ENCODE assay signal across 28 cellular contexts in the genomic region with DNA sequence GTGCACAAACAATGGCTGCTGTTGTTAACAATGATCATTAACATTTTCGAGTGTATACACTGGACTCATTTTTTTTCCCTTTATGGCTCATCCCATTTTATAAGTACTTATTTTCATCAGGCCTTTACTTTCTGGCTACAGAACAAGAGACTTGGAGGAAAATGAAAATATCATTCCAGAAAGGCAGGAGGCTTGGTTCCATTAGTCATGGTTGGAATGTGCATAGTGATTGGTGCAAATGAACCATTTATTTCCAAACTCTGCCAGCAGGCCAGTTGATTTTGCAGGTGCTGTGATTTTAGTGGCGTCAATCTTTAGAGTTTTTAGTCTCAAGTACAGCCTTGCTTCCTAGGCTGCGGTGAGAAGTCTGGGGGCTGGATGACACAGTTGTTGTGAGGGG.
DNase-seq lines count a peak whose midpoint lies in the region; ATAC-seq and TF ChIP-seq lines count a peak whose summit lies in the region.
"Had no signal": no experiment of that assay in that cellular context is flagged by ENCODE, and none has a peak within 500 bp of the region (broad histone marks: within the 10 kb centered on the region; RNA-seq: fewer than 3 reads in every experiment).

No MANE protein-coding gene starts in this region.

- in situ Hi-C loops in astrocyte of the spinal cord (cut with HindIII; ENCODE audit: low sequenced_read_pairs), result no loop called here

- no peaks in the 10 kb centered on the region for H3F3A ChIP-seq in GM23338 (replicated peaks; ENCODE audit: low read depth)

- TF ChIP-seq CTCF in activated CD8-positive, alpha-beta T cell treated with anti-CD3 and anti-CD28 coated beads for 36 hours (IDR thresholded peaks at IDR 0.05), result no peak
- TF ChIP-seq CTCF in astrocyte of the spinal cord (IDR thresholded peaks at IDR 0.05; ENCODE audit: low read depth, low read length), result no peak
- TF ChIP-seq CTCF in fibroblast of pulmonary artery (IDR thresholded peaks at IDR 0.05; ENCODE audit: low read length, missing control alignments), result no peak
- no peak for TF ChIP-seq CTCF in thoracic aorta (IDR thresholded peaks at IDR 0.05)
- TF ChIP-seq CTCF in GM23338 (conservative IDR thresholded peaks at IDR 0.05; ENCODE audit: low read depth in 2 of 2), result no peak

- no peaks in the 10 kb centered on the region for H3K27me3 Mint-ChIP-seq in activated CD8-positive, alpha-beta T cell treated with anti-CD3 and anti-CD28 coated beads, Interleukin-2, amount 10 ng/mL, durations not matched to agents 7 days and 5 days (ENCODE audit: low read depth)
- no peaks in the 10 kb centered on the region for H3K27me3 Mint-ChIP-seq in activated CD8-positive, alpha-beta T cell treated with anti-CD3 and anti-CD28 coated beads for 36 hours
- peaks cover 3% of the 10 kb centered on the region for H3K27me3 Mint-ChIP-seq in GM23338 (ENCODE audit: insufficient read depth, low read depth, poor library complexity)
- H3K27me3 Mint-ChIP-seq: CD8-positive, alpha-beta memory T cell; naive B cell; stimulated activated naive CD8-positive, alpha-beta T cell treated with anti-CD3 and anti-CD28 coated beads, Interleukin-15, Interleukin-2, amounts not matched to agents 100 ng/mL and 50 ng/mL, for 24 hours had no signal

- H3K27ac ChIP-seq in thoracic aorta (peak overlapping the region in 1 of 2 donors; percentile 66), GM23338 (ENCODE audit: low read depth) (no peak overlapping the region)
- H3K27ac ChIP-seq: colonic mucosa, tibial artery had no signal

- H3K27me3 ChIP-seq in thoracic aorta (replicated peaks; ENCODE audit: insufficient read depth) (no peaks in the 10 kb centered on the region), GM23338 (ENCODE audit: insufficient read depth) (no peaks in the 10 kb centered on the region)
- H3K27me3 ChIP-seq: colonic mucosa, tibial artery had no signal

- no peak overlapping the region for H3K4me3 Mint-ChIP-seq in activated CD8-positive, alpha-beta T cell treated with anti-CD3 and anti-CD28 coated beads, Interleukin-2, amount 10 ng/mL, durations not matched to agents 7 days and 5 days
- no peak overlapping the region for H3K4me3 Mint-ChIP-seq in activated CD8-positive, alpha-beta T cell treated with anti-CD3 and anti-CD28 coated beads for 36 hours
- no peak overlapping the region for H3K4me3 Mint-ChIP-seq in GM23338
- H3K4me3 Mint-ChIP-seq: CD8-positive, alpha-beta memory T cell; mesothelial cell of epicardium; stimulated activated naive CD8-positive, alpha-beta T cell treated with anti-CD3 and anti-CD28 coated beads, Interleukin-15, Interleukin-2, amounts not matched to agents 100 ng/mL and 50 ng/mL, for 24 hours had no signal

- H3K36me3 ChIP-seq in thoracic aorta (peaks cover 23% of the 10 kb centered on the region), GM23338 (ENCODE audit: insufficient read depth) (peaks cover 5% of the 10 kb centered on the region; the same call in 1 of the 2 replicates)
- H3K36me3 ChIP-seq: colonic mucosa had no signal

- H3K9me2 ChIP-seq in GM23338 (ENCODE audit: insufficient read depth), result no peaks in the 10 kb centered on the region

- no peak overlapping the region for H2AFZ ChIP-seq in GM23338

- H3K27ac Mint-ChIP-seq in activated CD8-positive, alpha-beta T cell treated with anti-CD3 and anti-CD28 coated beads, Interleukin-2, amount 10 ng/mL, durations not matched to agents 7 days and 5 days, result peak overlapping the region; percentile 66
- H3K27ac Mint-ChIP-seq in activated CD8-positive, alpha-beta T cell treated with anti-CD3 and anti-CD28 coated beads for 36 hours, result no peak overlapping the region
- no peak overlapping the region for H3K27ac Mint-ChIP-seq in GM23338
- H3K27ac Mint-ChIP-seq: mesothelial cell of epicardium; stimulated activated naive CD8-positive, alpha-beta T cell treated with anti-CD3 and anti-CD28 coated beads, Interleukin-15, Interleukin-2, amounts not matched to agents 100 ng/mL and 50 ng/mL, for 24 hours had no signal

- H4K20me1 ChIP-seq in GM23338 (replicated peaks; ENCODE audit: insufficient read depth), result no peaks in the 10 kb centered on the region

- H3K4me1 ChIP-seq in thoracic aorta (ENCODE audit: control insufficient read depth in 1 of 2, low read depth in 2 of 2) (peaks cover 4 to 11% of the 10 kb centered on the region in 2 donors), GM23338 (ENCODE audit: insufficient read depth) (no peaks in the 10 kb centered on the region)
- H3K4me1 ChIP-seq: colonic mucosa, tibial artery had no signal

- H3K9me3 ChIP-seq in thoracic aorta, result no peaks in the 10 kb centered on the region
- H3K9me3 ChIP-seq: colonic mucosa, tibial artery had no signal

- no peak overlapping the region for H3K4me3 ChIP-seq in astrocyte of the spinal cord (ENCODE audit: low read depth, low read length)
- no peak overlapping the region for H3K4me3 ChIP-seq in fibroblast of pulmonary artery (replicated peaks; ENCODE audit: low read depth, low read length)
- H3K4me3 ChIP-seq in thoracic aorta, result no peak overlapping the region
- H3K4me3 ChIP-seq in GM23338, result no peak overlapping the region
- H3K4me3 ChIP-seq: colonic mucosa, tibial artery had no signal

- H3K4me1 Mint-ChIP-seq in activated CD8-positive, alpha-beta T cell treated with anti-CD3 and anti-CD28 coated beads, Interleukin-2, amount 10 ng/mL, durations not matched to agents 7 days and 5 days (ENCODE audit: low read depth), result peaks cover 26% of the 10 kb centered on the region
- H3K4me1 Mint-ChIP-seq in activated CD8-positive, alpha-beta T cell treated with anti-CD3 and anti-CD28 coated beads for 36 hours (ENCODE audit: low read depth), result peaks cover 12% of the 10 kb centered on the region
- no peaks in the 10 kb centered on the region for H3K4me1 Mint-ChIP-seq in GM23338

- ATAC-seq in activated CD8-positive, alpha-beta T cell treated with anti-CD3 and anti-CD28 coated beads, Interleukin-2, amount 10 ng/mL, durations not matched to agents 7 days and 5 days, result no peak
- no peak for ATAC-seq in activated CD8-positive, alpha-beta T cell treated with anti-CD3 and anti-CD28 coated beads for 36 hours
- ATAC-seq in thoracic aorta (ENCODE audit: insufficient number of reproducible peaks, low FRiP score, low read depth), result peak; percentile 61
- ATAC-seq in GM23338, result no peak

- H3K4me2 ChIP-seq in GM23338, result no peak overlapping the region

- DNase-seq in activated CD8-positive, alpha-beta T cell treated with anti-CD3 and anti-CD28 coated beads, Interleukin-2, amount 10 ng/mL, durations not matched to agents 7 days and 5 days, result no peak
- DNase-seq in activated CD8-positive, alpha-beta T cell treated with anti-CD3 and anti-CD28 coated beads for 36 hours, result no peak
- DNase-seq in astrocyte of the spinal cord (ENCODE audit: low read depth, low spot score), result peak; percentile 28
- DNase-seq in fibroblast of pulmonary artery (ENCODE audit: low read depth), result peak; percentile 10
- DNase-seq in thoracic aorta (ENCODE audit: low spot score), result no peak
- DNase-seq in HuH-7 (ENCODE audit: low spot score), result no peak
- DNase-seq in GM23338 (ENCODE audit: low spot score), result no peak
- DNase-seq in NCI-H2029 (lab: John Stamatoyannopoulos, UW), result no peak
- DNase-seq: 8988T; activated CD4-positive, CD25-positive, alpha-beta regulatory T cell; activated effector memory CD4-positive, alpha-beta T cell treated with Interleukin-2 at 50 U/mL for 16 hours; colonic mucosa; DMS 273 treated with DMSO at 0.1 percent for 48 hours; effector memory CD4-positive, alpha-beta T cell; EL; H7; kidney; naive B cell; NCI-H2081; NCI-H2227 treated with DMSO at 0.1 percent for 48 hours; NCI-H748 treated with DMSO at 0.1 percent for 48 hours; occipital lobe; SIG-M5; SW 1271; tibial artery had no signal

- CTCF ChIA-PET in activated CD8-positive, alpha-beta T cell treated with anti-CD3 and anti-CD28 coated beads, Interleukin-2, amount 10 ng/mL, durations not matched to agents 7 days and 5 days (lab: Charles Lee), result interaction anchor here (1.4 kb wide), 1 partner anchor 11 kb away, joined by 6 read pairs; no protein-coding TSS in a partner anchor
- CTCF ChIA-PET in activated CD8-positive, alpha-beta T cell treated with anti-CD3 and anti-CD28 coated beads for 36 hours (lab: Charles Lee), result no interaction called here

- POLR2A ChIA-PET in activated CD8-positive, alpha-beta T cell treated with anti-CD3 and anti-CD28 coated beads, Interleukin-2, amount 10 ng/mL, durations not matched to agents 7 days and 5 days (lab: Charles Lee), result no interaction called here
- POLR2A ChIA-PET in activated CD8-positive, alpha-beta T cell treated with anti-CD3 and anti-CD28 coated beads for 36 hours (lab: Charles Lee), result no interaction called here

- H3K36me3 Mint-ChIP-seq in activated CD8-positive, alpha-beta T cell treated with anti-CD3 and anti-CD28 coated beads, Interleukin-2, amount 10 ng/mL, durations not matched to agents 7 days and 5 days (ENCODE audit: low read depth), result peaks cover 31% of the 10 kb centered on the region
- peaks cover 48% of the 10 kb centered on the region for H3K36me3 Mint-ChIP-seq in activated CD8-positive, alpha-beta T cell treated with anti-CD3 and anti-CD28 coated beads for 36 hours (ENCODE audit: low read depth)
- H3K36me3 Mint-ChIP-seq in GM23338 (ENCODE audit: low read depth), result no peaks in the 10 kb centered on the region

- intact Hi-C loops in activated CD8-positive, alpha-beta T cell treated with anti-CD3 and anti-CD28 coated beads for 36 hours (cut with micrococcal nuclease), result no loop called here

- no peaks in the 10 kb centered on the region for H3K9me3 Mint-ChIP-seq in activated CD8-positive, alpha-beta T cell treated with anti-CD3 and anti-CD28 coated beads, Interleukin-2, amount 10 ng/mL, durations not matched to agents 7 days and 5 days (ENCODE audit: insufficient read depth)
- H3K9me3 Mint-ChIP-seq in activated CD8-positive, alpha-beta T cell treated with anti-CD3 and anti-CD28 coated beads for 36 hours, result no peaks in the 10 kb centered on the region
- H3K9me3 Mint-ChIP-seq in GM23338, result no peaks in the 10 kb centered on the region
- H3K9me3 Mint-ChIP-seq: CD8-positive, alpha-beta memory T cell; naive B cell; stimulated activated naive CD8-positive, alpha-beta T cell treated with anti-CD3 and anti-CD28 coated beads, Interleukin-15, Interleukin-2, amounts not matched to agents 100 ng/mL and 50 ng/mL, for 24 hours had no signal

- no peaks in the 10 kb centered on the region for H3K79me2 ChIP-seq in GM23338 (replicated peaks; ENCODE audit: insufficient read depth)

TF ChIP-seq in GM23338, 12 proteins besides CTCF, POLR2A, EP300 and RAD21 (continues in another document):
- TF ChIP-seq EZH2phosphoT487 (IDR thresholded peaks at IDR 0.05; ENCODE audit: unreplicated experiment), result no peak

Comparison
In these comparisons a context has a peak if more than half of its experiments do, and no peak if none do; other contexts are left out.
1. DNase-seq: peak in astrocyte of the spinal cord (single experiment) and fibroblast of pulmonary artery (single experiment); none in activated CD8-positive, alpha-beta T cell treated with anti-CD3 and anti-CD28 coated beads, Interleukin-2, amount 10 ng/mL, durations not matched to agents 7 days and 5 days (single experiment), activated CD8-positive, alpha-beta T cell treated with anti-CD3 and anti-CD28 coated beads for 36 hours (single experiment), thoracic aorta (single experiment), HuH-7 (single experiment), GM23338 (single experiment) and NCI-H2029 (single experiment).